In genomic region chr9:470041-470781, GRCh38 we compare ENCODE assay signal across 8 cellular contexts.
DNase-seq lines count a peak whose midpoint lies in the region; ATAC-seq and TF ChIP-seq lines count a peak whose summit lies in the region.

No MANE protein-coding gene starts in this region.

- peak; percentile 91 for ATAC-seq in GM19035 (IDR thresholded peaks at IDR 0.05; ENCODE audit: unreplicated experiment)
- peak; percentile 86 for ATAC-seq in HG03342 (IDR thresholded peaks at IDR 0.05; ENCODE audit: unreplicated experiment)

- DNase-seq in AG10803 (ENCODE audit: low read depth) (peak; percentile 64), NCI-H345 treated with DMSO at 0.1 percent for 48 hours (lab: John Stamatoyannopoulos, UW; ENCODE audit: unreplicated experiment) (peak; percentile 70), choroid plexus epithelial cell (ENCODE audit: low read depth) (peak; percentile 76)
- DNase-seq in activated CD4-positive, alpha-beta T cell treated with anti-CD3 and anti-CD28 coated beads for 24 hours (ENCODE audit: low read depth in 2 of 2) = peak; percentile 67 to 90
- peak; percentile 64 to 82 (median 75) for DNase-seq in stimulated activated CD4-positive, alpha-beta T cell treated with anti-CD3 and anti-CD28 coated beads, Interleukin-1b, Interleukin-23, amount 100 ng/mL, for 24 hours (ENCODE audit: low read depth in 4 of 4, low spot score in 1 of 4)

- TF ChIP-seq CTCF in AG10803 (conservative IDR thresholded peaks at IDR 0.05; ENCODE audit: low read length) = no peak
- TF ChIP-seq CTCF in choroid plexus epithelial cell (conservative IDR thresholded peaks at IDR 0.05; ENCODE audit: low read depth, low read length) = peak; percentile 1

- H3K4me3 ChIP-seq in AG10803 (ENCODE audit: low read length) (peak overlapping the region; percentile 66), choroid plexus epithelial cell (ENCODE audit: low read depth, low read length) (peak overlapping the region; percentile 62)

- H3K27me3 ChIP-seq in layer of hippocampus (ENCODE audit: control insufficient read depth, insufficient read depth, low read length) = no peaks in the 10 kb centered on the region

- peak overlapping the region; percentile 79 for H3K27ac ChIP-seq in layer of hippocampus (ENCODE audit: low read depth, low read length)

Comparison
In these comparisons a context has a peak if more than half of its experiments do, and no peak if none do; other contexts are left out.
1. Peak in every context shown above with its lines: DNase-seq, ATAC-seq, H3K4me3 ChIP-seq and H3K27ac ChIP-seq.